In genomic region chr18:77000527-77000926, GRCh38 we compare ENCODE assay signal across 8 cellular contexts.
DNase-seq lines count a peak whose midpoint lies in the region; ATAC-seq and TF ChIP-seq lines count a peak whose summit lies in the region.

No MANE protein-coding gene starts in this region.

- no peaks in the 10 kb centered on the region for H3K79me2 ChIP-seq in MM.1S (ENCODE audit: low read length)

- no peaks in the 10 kb centered on the region for H4K20me1 ChIP-seq in MM.1S (ENCODE audit: insufficient read depth, low read length)

- no peak overlapping the region for H3K4me3 Mint-ChIP-seq in activated CD4-positive, alpha-beta T cell treated with anti-CD3 and anti-CD28 coated beads, Interleukin-2, amount 10 ng/mL, durations not matched to agents 7 days and 5 days
- H3K4me3 Mint-ChIP-seq in effector memory CD8-positive, alpha-beta T cell, result peak overlapping the region; percentile 34 to 57

- no peak overlapping the region for H3K4me3 ChIP-seq in MM.1S (ENCODE audit: low read length)
- peak overlapping the region; percentile 20 for H3K4me3 ChIP-seq in suprapubic skin

- H3K27me3 ChIP-seq in MM.1S (replicated peaks; ENCODE audit: insufficient read depth, low read length), result no peaks in the 10 kb centered on the region
- no peaks in the 10 kb centered on the region for H3K27me3 ChIP-seq in suprapubic skin

- no peaks in the 10 kb centered on the region for H3K9me3 ChIP-seq in MM.1S (replicated peaks; ENCODE audit: insufficient read depth, low read length)
- H3K9me3 ChIP-seq in suprapubic skin, result no peaks in the 10 kb centered on the region

- DNase-seq in SIG-M5 treated with dmso at 0.1 percent for 504 hours (lab: John Stamatoyannopoulos, UW; ENCODE audit: unreplicated experiment), result peak; percentile 41
- DNase-seq in SIG-M5 (lab: John Stamatoyannopoulos, UW), result no peak
- peak; percentile 17 for DNase-seq in MM.1S
- DNase-seq in activated CD4-positive, alpha-beta T cell treated with anti-CD3 and anti-CD28 coated beads, Interleukin-2, amount 10 ng/mL, durations not matched to agents 7 days and 5 days, result peak; percentile 52
- DNase-seq in effector memory CD8-positive, alpha-beta T cell, result peak; percentile 47 to 55 (median 47)
- peak; percentile 47 for DNase-seq in mucosa of gallbladder (ENCODE audit: low spot score)
- peak in 1 of 2 donors; percentile 78 for DNase-seq in suprapubic skin (ENCODE audit: low spot score in 2 of 2)

- no peaks in the 10 kb centered on the region for H3F3A ChIP-seq in MM.1S (ENCODE audit: insufficient read depth, low read length)

- no peaks in the 10 kb centered on the region for H3K9me3 Mint-ChIP-seq in activated CD4-positive, alpha-beta T cell treated with anti-CD3 and anti-CD28 coated beads, Interleukin-2, amount 10 ng/mL, durations not matched to agents 7 days and 5 days
- no peaks in the 10 kb centered on the region for H3K9me3 Mint-ChIP-seq in effector memory CD8-positive, alpha-beta T cell

- H3K4me2 ChIP-seq in MM.1S (ENCODE audit: low read depth, low read length), result peak overlapping the region; percentile 27; the same call in 1 of the 2 replicates

- CTCF ChIA-PET in activated CD4-positive, alpha-beta T cell treated with anti-CD3 and anti-CD28 coated beads, Interleukin-2, amount 10 ng/mL, durations not matched to agents 7 days and 5 days (lab: Charles Lee), result interaction anchor here (0.6 to 3.7 kb wide), 31 partner anchors 9 to 1694 kb away, joined by 3 to 23 read pairs (median 4); no protein-coding TSS in a partner anchor

- TF ChIP-seq EP300 in suprapubic skin (IDR thresholded peaks at IDR 0.05), result no peak

- no peak for TF ChIP-seq POLR2A in suprapubic skin (IDR thresholded peaks at IDR 0.05)

- 0 out of 2 replicates have a peak overlapping the region, but pooled peaks have one; percentile 11 for H2AFZ ChIP-seq in MM.1S (ENCODE audit: low read length)

- WGBS in suprapubic skin, result 14% methylated on average over 11 of the region's 11 CpGs

- H3K9me2 ChIP-seq in MM.1S (replicated peaks; ENCODE audit: insufficient read depth, low read length), result no peaks in the 10 kb centered on the region

- H3K9ac ChIP-seq in MM.1S (ENCODE audit: low read length), result no peak overlapping the region

- H3K36me3 ChIP-seq in MM.1S (replicated peaks; ENCODE audit: insufficient read depth, low read length) (no peaks in the 10 kb centered on the region), suprapubic skin (peaks cover under 1% of the 10 kb centered on the region)

- no peaks in the 10 kb centered on the region for H3K4me1 ChIP-seq in MM.1S (ENCODE audit: low read length)
- H3K4me1 ChIP-seq in suprapubic skin, result peaks cover 10% of the 10 kb centered on the region

- no peak overlapping the region for H3K27ac ChIP-seq in MM.1S (ENCODE audit: low read length)
- H3K27ac ChIP-seq in suprapubic skin, result no peak overlapping the region

- POLR2A ChIA-PET in activated CD4-positive, alpha-beta T cell treated with anti-CD3 and anti-CD28 coated beads, Interleukin-2, amount 10 ng/mL, durations not matched to agents 7 days and 5 days (lab: Charles Lee), result interaction anchor here (0.6 kb wide), 1 partner anchor 543 kb away, joined by 6 read pairs; no protein-coding TSS in a partner anchor

- TF ChIP-seq CTCF in MM.1S (IDR thresholded peaks at IDR 0.05; ENCODE audit: low read length) (peak; percentile 94), suprapubic skin (IDR thresholded peaks at IDR 0.05) (peak; percentile 87 to 98)

- peaks cover 6% of the 10 kb centered on the region for H3K36me3 Mint-ChIP-seq in activated CD4-positive, alpha-beta T cell treated with anti-CD3 and anti-CD28 coated beads, Interleukin-2, amount 10 ng/mL, durations not matched to agents 7 days and 5 days (ENCODE audit: low read depth)
- H3K36me3 Mint-ChIP-seq in effector memory CD8-positive, alpha-beta T cell (ENCODE audit: insufficient read depth), result peaks cover 6% of the 10 kb centered on the region

- peak; percentile 45 for ATAC-seq in effector memory CD8-positive, alpha-beta T cell (replicated peaks)
- ATAC-seq in GM21528 (IDR thresholded peaks at IDR 0.05; ENCODE audit: low FRiP score, unreplicated experiment), result no peak

- peaks cover 54% of the 10 kb centered on the region for H3K4me1 Mint-ChIP-seq in activated CD4-positive, alpha-beta T cell treated with anti-CD3 and anti-CD28 coated beads, Interleukin-2, amount 10 ng/mL, durations not matched to agents 7 days and 5 days
- peaks cover 17 to 26% of the 10 kb centered on the region in 2 donors for H3K4me1 Mint-ChIP-seq in effector memory CD8-positive, alpha-beta T cell (ENCODE audit: low read depth in 2 of 2)

- peak overlapping the region; percentile 64 for H3K27ac Mint-ChIP-seq in activated CD4-positive, alpha-beta T cell treated with anti-CD3 and anti-CD28 coated beads, Interleukin-2, amount 10 ng/mL, durations not matched to agents 7 days and 5 days
- H3K27ac Mint-ChIP-seq in effector memory CD8-positive, alpha-beta T cell, result peak overlapping the region in 1 of 2 donors; percentile 15

- peaks cover 4% of the 10 kb centered on the region for H3K27me3 Mint-ChIP-seq in activated CD4-positive, alpha-beta T cell treated with anti-CD3 and anti-CD28 coated beads, Interleukin-2, amount 10 ng/mL, durations not matched to agents 7 days and 5 days
- no peaks in the 10 kb centered on the region for H3K27me3 Mint-ChIP-seq in effector memory CD8-positive, alpha-beta T cell
